Comparison of ENCODE assay signal across 23 cellular contexts in genomic region chr16:65180986-65181710, GRCh38. TPM values are rescaled to one million over a fixed set of nuclear protein-coding genes. Genes with fewer than 3 reads are reported as not detected.
DNase-seq lines count a peak whose midpoint lies in the region; ATAC-seq and TF ChIP-seq lines count a peak whose summit lies in the region.
"Had no signal": no experiment of that assay in that cellular context is flagged by ENCODE, and none has a peak within 500 bp of the region (broad histone marks: within the 10 kb centered on the region; RNA-seq: fewer than 3 reads in every experiment).

No MANE protein-coding gene starts in this region.

- H3K27ac ChIP-seq in heart right ventricle (peak overlapping the region in 1 of 10 donors; percentile 9), SK-N-MC (peak overlapping the region; percentile 74), smooth muscle cell (ENCODE audit: low read depth) (peak overlapping the region; percentile 60), ascending aorta (no peak overlapping the region)
- H3K27ac ChIP-seq: parathyroid adenoma had no signal

- no peak overlapping the region for H3K27ac Mint-ChIP-seq in natural killer cell treated with Interleukin-12 subunit alpha and Interleukin-12 subunit beta and Interleukin-15 and Interleukin-18, amount 100 ng/mL, for 72 hours
- H3K27ac Mint-ChIP-seq: activated naive CD4-positive, alpha-beta T cell treated with anti-CD3 and anti-CD28 coated beads, Interleukin-2, amount 10 ng/mL, durations not matched to agents 7 days and 5 days; activated T-cell treated with anti-CD3 and anti-CD28 coated beads, Interleukin-2, amount 50 U/mL, for 24 hours; CD8-positive, alpha-beta T cell; naive B cell; stimulated activated naive B cell treated with anti-CD40 and anti-IgM and Interleukin-4, amounts not matched to agents 10 μg/mL and 1 μg/mL and 100 μg/mL, for 72 hours had no signal

- intact Hi-C loops in Right ventricle myocardium superior (cut with DNase I): no loop called here
- intact Hi-C loops in heart right ventricle (cut with DNase I): no loop called here
- intact Hi-C loops in ascending aorta (cut with DNase I): no loop called here

- H3K9me3 ChIP-seq in heart right ventricle: no peaks in the 10 kb centered on the region
- no peaks in the 10 kb centered on the region for H3K9me3 ChIP-seq in SK-N-MC (ENCODE audit: low read depth, low read length)
- no peaks in the 10 kb centered on the region for H3K9me3 ChIP-seq in smooth muscle cell (replicated peaks; ENCODE audit: low read depth)
- H3K9me3 ChIP-seq in ascending aorta: no peaks in the 10 kb centered on the region

- H3K4me3 ChIP-seq in heart right ventricle (no peak overlapping the region), SK-N-MC (peak overlapping the region; percentile 25; the same call in 1 of the 2 replicates), smooth muscle cell (no peak overlapping the region), ascending aorta (no peak overlapping the region)

- no peak overlapping the region for H3K4me3 Mint-ChIP-seq in natural killer cell treated with Interleukin-12 subunit alpha and Interleukin-12 subunit beta and Interleukin-15 and Interleukin-18, amount 100 ng/mL, for 72 hours
- H3K4me3 Mint-ChIP-seq: activated naive CD4-positive, alpha-beta T cell treated with anti-CD3 and anti-CD28 coated beads, Interleukin-2, amount 10 ng/mL, durations not matched to agents 7 days and 5 days; activated T-cell treated with anti-CD3 and anti-CD28 coated beads, Interleukin-2, amount 50 U/mL, for 24 hours; CD8-positive, alpha-beta T cell; central memory CD8-positive, alpha-beta T cell; naive B cell; stimulated activated naive B cell treated with anti-CD40 and anti-IgM and Interleukin-4, amounts not matched to agents 10 μg/mL and 1 μg/mL and 100 μg/mL, for 72 hours had no signal

- ATAC-seq in Right ventricle myocardium superior (ENCODE audit: poor library complexity) (peak; percentile 38), heart right ventricle (no peak), GM21529 (IDR thresholded peaks at IDR 0.05; ENCODE audit: unreplicated experiment) (no peak)
- ATAC-seq in natural killer cell treated with Interleukin-12 subunit alpha and Interleukin-12 subunit beta and Interleukin-15 and Interleukin-18, amount 100 ng/mL, for 72 hours: no peak
- ATAC-seq: CD8-positive, alpha-beta T cell; esophagus mucosa; stimulated activated naive B cell treated with anti-CD40 and anti-IgM and Interleukin-4, amounts not matched to agents 10 μg/mL and 1 μg/mL and 100 μg/mL, for 72 hours had no signal

- H3K4me1 ChIP-seq in heart right ventricle: peaks cover 0 to 24% (median 0%) of the 10 kb centered on the region in 9 donors
- peaks cover 9% of the 10 kb centered on the region for H3K4me1 ChIP-seq in smooth muscle cell (ENCODE audit: low read depth)
- no peaks in the 10 kb centered on the region for H3K4me1 ChIP-seq in ascending aorta
- H3K4me1 ChIP-seq: parathyroid adenoma had no signal

- no peaks in the 10 kb centered on the region for H3K4me1 Mint-ChIP-seq in natural killer cell treated with Interleukin-12 subunit alpha and Interleukin-12 subunit beta and Interleukin-15 and Interleukin-18, amount 100 ng/mL, for 72 hours (ENCODE audit: low read depth in 2 of 2)
- H3K4me1 Mint-ChIP-seq: activated naive CD4-positive, alpha-beta T cell treated with anti-CD3 and anti-CD28 coated beads, Interleukin-2, amount 10 ng/mL, durations not matched to agents 7 days and 5 days; central memory CD8-positive, alpha-beta T cell; naive B cell; stimulated activated naive B cell treated with anti-CD40 and anti-IgM and Interleukin-4, amounts not matched to agents 10 μg/mL and 1 μg/mL and 100 μg/mL, for 72 hours had no signal

- DNase-seq in Right ventricle myocardium superior (no peak), heart right ventricle (no peak), SK-N-MC (ENCODE audit: low read depth, low spot score) (no peak), left kidney (ENCODE audit: low read depth, low spot score) (peak; percentile 46), smooth muscle cell (lab: John Stamatoyannopoulos, UW; ENCODE audit: unreplicated experiment) (no peak), ascending aorta (ENCODE audit: low spot score in 2 of 2) (no peak)
- no peak for DNase-seq in natural killer cell treated with Interleukin-12 subunit alpha and Interleukin-12 subunit beta and Interleukin-15 and Interleukin-18, amount 100 ng/mL, for 72 hours (ENCODE audit: low spot score)
- DNase-seq: activated naive CD4-positive, alpha-beta T cell treated with anti-CD3 and anti-CD28 coated beads, Interleukin-2, amount 10 ng/mL, durations not matched to agents 7 days and 5 days; activated T-cell treated with anti-CD3 and anti-CD28 coated beads, Interleukin-2, amount 50 U/mL, for 24 hours; anterior cingulate cortex; CD8-positive, alpha-beta T cell; effector CD8-positive, alpha-beta T cell; glutamatergic neuron; Karpas-422; naive B cell; NCI-H1092 treated with DMSO at 0.1 percent for 48 hours; NCI-H2029 treated with DMSO at 0.1 percent for 48 hours; stimulated activated CD4-positive, alpha-beta T cell treated with anti-CD3 and anti-CD28 coated beads, Interleukin-2, amount 100 ng/mL, for 24 hours; stimulated activated naive B cell treated with anti-CD40 and anti-IgM and Interleukin-4, amounts not matched to agents 10 μg/mL and 1 μg/mL and 100 μg/mL, for 72 hours had no signal

- no peaks in the 10 kb centered on the region for H3F3A ChIP-seq in smooth muscle cell (ENCODE audit: low read depth)

- peaks cover 4% of the 10 kb centered on the region for H3K36me3 Mint-ChIP-seq in natural killer cell treated with Interleukin-12 subunit alpha and Interleukin-12 subunit beta and Interleukin-15 and Interleukin-18, amount 100 ng/mL, for 72 hours
- H3K36me3 Mint-ChIP-seq: activated naive CD4-positive, alpha-beta T cell treated with anti-CD3 and anti-CD28 coated beads, Interleukin-2, amount 10 ng/mL, durations not matched to agents 7 days and 5 days; CD8-positive, alpha-beta T cell; naive B cell; stimulated activated naive B cell treated with anti-CD40 and anti-IgM and Interleukin-4, amounts not matched to agents 10 μg/mL and 1 μg/mL and 100 μg/mL, for 72 hours had no signal

- no peaks in the 10 kb centered on the region for H3K27me3 Mint-ChIP-seq in natural killer cell treated with Interleukin-12 subunit alpha and Interleukin-12 subunit beta and Interleukin-15 and Interleukin-18, amount 100 ng/mL, for 72 hours
- H3K27me3 Mint-ChIP-seq: activated naive CD4-positive, alpha-beta T cell treated with anti-CD3 and anti-CD28 coated beads, Interleukin-2, amount 10 ng/mL, durations not matched to agents 7 days and 5 days; activated T-cell treated with anti-CD3 and anti-CD28 coated beads, Interleukin-2, amount 50 U/mL, for 24 hours; central memory CD8-positive, alpha-beta T cell; naive B cell; stimulated activated naive B cell treated with anti-CD40 and anti-IgM and Interleukin-4, amounts not matched to agents 10 μg/mL and 1 μg/mL and 100 μg/mL, for 72 hours had no signal

- H3K4me2 ChIP-seq in smooth muscle cell: peak overlapping the region; percentile 49

- H3K36me3 ChIP-seq in heart right ventricle (no peaks in the 10 kb centered on the region), SK-N-MC (ENCODE audit: insufficient read depth, low read length) (no peaks in the 10 kb centered on the region), smooth muscle cell (ENCODE audit: low read depth) (no peaks in the 10 kb centered on the region), ascending aorta (no peaks in the 10 kb centered on the region)

- no peaks in the 10 kb centered on the region for H3K79me2 ChIP-seq in smooth muscle cell (ENCODE audit: low read depth)
- H3K79me2 ChIP-seq: parathyroid adenoma had no signal

- 56 to 72% methylated on average over 4 of the region's 4 CpGs for WGBS in heart right ventricle, 2 donors
- WGBS in smooth muscle cell (ENCODE audit: low lambda C conversion rate): 52% methylated on average over 4 of the region's 4 CpGs

- no peaks in the 10 kb centered on the region for H3K27me3 ChIP-seq in heart right ventricle
- no peaks in the 10 kb centered on the region for H3K27me3 ChIP-seq in smooth muscle cell (ENCODE audit: low read depth)
- no peaks in the 10 kb centered on the region for H3K27me3 ChIP-seq in ascending aorta

- H4K20me1 ChIP-seq in smooth muscle cell (ENCODE audit: low read depth): no peaks in the 10 kb centered on the region

- peak overlapping the region; percentile 37 for H3K9ac ChIP-seq in SK-N-MC (ENCODE audit: insufficient read length)
- no peak overlapping the region for H3K9ac ChIP-seq in smooth muscle cell (ENCODE audit: low read depth)
- H3K9ac ChIP-seq: parathyroid adenoma had no signal

- H3K9me3 Mint-ChIP-seq in natural killer cell treated with Interleukin-12 subunit alpha and Interleukin-12 subunit beta and Interleukin-15 and Interleukin-18, amount 100 ng/mL, for 72 hours: peaks cover 10% of the 10 kb centered on the region
- H3K9me3 Mint-ChIP-seq: activated naive CD4-positive, alpha-beta T cell treated with anti-CD3 and anti-CD28 coated beads, Interleukin-2, amount 10 ng/mL, durations not matched to agents 7 days and 5 days had no signal

- no peak overlapping the region for H2AFZ ChIP-seq in smooth muscle cell (ENCODE audit: low read depth)
- H2AFZ ChIP-seq: parathyroid adenoma had no signal

- TF ChIP-seq CTCF in heart right ventricle (IDR thresholded peaks at IDR 0.05): peak in 1 of 9 donors; percentile 20
- no peak for TF ChIP-seq CTCF in smooth muscle cell (IDR thresholded peaks at IDR 0.05; ENCODE audit: borderline replicate concordance, insufficient read depth, poor library complexity, severe bottlenecking)
- TF ChIP-seq CTCF in ascending aorta (IDR thresholded peaks at IDR 0.05): no peak

RNA-seq across cellular contexts. Expression of gene CDH11, which starts 59.3 kb away (rescaled TPM):
- total RNA-seq in Right ventricle myocardium superior (9.7 TPM), heart right ventricle (10 to 100 TPM in 5 of 10 donors, 1 to 10 TPM in 5; 4.0 to 29.6 (median 8.5) TPM), smooth muscle cell (1,172 and 1,251 TPM in 2 replicates), ascending aorta (145 TPM)
- polyA plus RNA-seq in heart right ventricle (1 to 10 TPM; 1.7 to 3.2 TPM), smooth muscle cell (637 and 1,034 TPM in 2 replicates)
- total RNA-seq in natural killer cell treated with Interleukin-12 subunit alpha and Interleukin-12 subunit beta and Interleukin-15 and Interleukin-18, amount 100 ng/mL, for 72 hours: not detected
- total RNA-seq: CD8-positive, alpha-beta T cell had no signal

Comparison
In these comparisons a context has a peak if more than half of its experiments do, and no peak if none do; other contexts are left out.
1. H3K27ac ChIP-seq: peak in SK-N-MC (single experiment) and smooth muscle cell (single experiment); none in ascending aorta (0 of 2).
2. RNA of gene CDH11, which starts 59.3 kb away (total RNA-seq): 1,172 to 1,251 TPM in smooth muscle cell, 145 TPM in ascending aorta (single experiment), 4.0 to 29.6 TPM in heart right ventricle and 9.7 TPM in Right ventricle myocardium superior (single experiment); not detected in natural killer cell treated with Interleukin-12 subunit alpha and Interleukin-12 subunit beta and Interleukin-15 and Interleukin-18, amount 100 ng/mL, for 72 hours; every median in the first group is over 4 times any median in the second.